ENCODE assay signal across 8 cellular contexts in the genomic region with DNA sequence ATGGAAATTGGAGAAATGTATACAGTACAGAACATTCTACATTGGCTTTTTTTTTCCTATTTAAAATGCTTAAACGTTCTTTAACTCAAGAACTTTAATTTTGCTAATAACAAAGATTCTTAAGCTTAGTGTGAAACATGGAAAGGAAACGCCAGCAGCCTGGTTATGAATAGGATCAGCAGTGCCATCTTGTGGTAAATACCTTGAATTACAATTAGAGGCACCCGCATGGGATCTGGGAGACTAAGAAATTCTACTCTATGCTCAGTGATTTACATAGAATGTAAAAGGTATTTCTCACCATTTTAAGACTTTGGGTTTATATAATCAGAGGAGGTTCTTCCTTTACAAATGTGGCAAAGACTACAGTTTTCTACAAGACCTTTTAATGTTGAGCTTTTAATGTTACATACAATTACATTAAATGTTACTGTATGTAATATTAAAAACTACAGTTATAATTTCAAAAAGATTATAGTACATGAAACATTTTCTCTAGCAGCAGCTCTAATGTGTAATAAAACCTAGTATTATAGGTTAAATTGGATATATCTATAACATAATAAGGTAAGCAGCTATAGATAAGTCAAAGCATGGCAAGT. TPM values are rescaled to one million over a fixed set of nuclear protein-coding genes. Genes with fewer than 3 reads are reported as not detected.
A peak's percentile ranks its signal among the peaks of the same experiment; 100 is the strongest.
DNase-seq lines count a peak whose midpoint lies in the region; ATAC-seq, FAIRE-seq and TF ChIP-seq lines count a peak whose summit lies in the region.

No MANE protein-coding gene starts in this region.

- H3K9me3 ChIP-seq in colonic mucosa, result no peaks in the 10 kb centered on the region

- H3K4me3 ChIP-seq in colonic mucosa, result no peak overlapping the region

- no peak for ATAC-seq in HG02938 (IDR thresholded peaks at IDR 0.05; ENCODE audit: unreplicated experiment)

- H3K27ac ChIP-seq in colonic mucosa, result no peak overlapping the region

- H3K4me1 ChIP-seq in colonic mucosa, result no peaks in the 10 kb centered on the region

- peak; percentile 85 for TF ChIP-seq CTCF in colonic mucosa (IDR thresholded peaks at IDR 0.05)

- H3K27me3 ChIP-seq in colonic mucosa, result no peaks in the 10 kb centered on the region

- no peak overlapping the region for H3K9ac ChIP-seq in colonic mucosa (ENCODE audit: low read depth in 2 of 2, low read length in 2 of 2)

- peak in 4 of 6 experiments; percentile 0 to 64 (median 40) for DNase-seq in stimulated activated naive CD4-positive, alpha-beta T cell (lab: John Stamatoyannopoulos, UW)
- DNase-seq in stimulated activated naive CD4-positive, alpha-beta T cell treated with Interleukin-2 at 50 U/mL for 16 hours (lab: John Stamatoyannopoulos, UW), result no peak
- DNase-seq in HTR-8/SVneo (ENCODE audit: insufficient read length, low spot score) (peak; percentile 61), RPMI8226 (peak; percentile 68), colonic mucosa (no peak), lung microvascular endothelial cell (ENCODE audit: low read depth in 2 of 2) (peak; percentile 69 to 70), cortex of kidney (lab: John Stamatoyannopoulos, UW) (no peak)

- no peak for FAIRE-seq in HTR-8/SVneo (lab: Jason Lieb, UNC)

- intact Hi-C loops in colonic mucosa (cut with DNase I), result loop anchor here (5.0 to 10.0 kb wide), 2 partner anchors 33 to 230 kb away; partner anchors contain the start of gene APOBEC4

- no peaks in the 10 kb centered on the region for H3K36me3 ChIP-seq in colonic mucosa

RNA-seq across cellular contexts. Expression of gene APOBEC4, which starts 32.1 kb away (rescaled TPM):
- not detected for total RNA-seq in colonic mucosa
- not detected in 2 replicates for total RNA-seq in lung microvascular endothelial cell

RNA-seq across cellular contexts. Expression of gene ARPC5, which starts 49.6 kb away (rescaled TPM):
- total RNA-seq in colonic mucosa (100 to 1,000 TPM; 147 to 189 TPM), lung microvascular endothelial cell (85.6 and 144 TPM in 2 replicates)

Comparison
In these comparisons a context has a peak if more than half of its experiments do, and no peak if none do; other contexts are left out.
1. DNase-seq: peak in stimulated activated naive CD4-positive, alpha-beta T cell (4 of 6), HTR-8/SVneo (single experiment), RPMI8226 (single experiment) and lung microvascular endothelial cell (2 of 2); none in stimulated activated naive CD4-positive, alpha-beta T cell treated with Interleukin-2 at 50 U/mL for 16 hours (single experiment), colonic mucosa (single experiment) and cortex of kidney (single experiment).